ENCODE assay signal across 27 cellular contexts in the genomic region with DNA sequence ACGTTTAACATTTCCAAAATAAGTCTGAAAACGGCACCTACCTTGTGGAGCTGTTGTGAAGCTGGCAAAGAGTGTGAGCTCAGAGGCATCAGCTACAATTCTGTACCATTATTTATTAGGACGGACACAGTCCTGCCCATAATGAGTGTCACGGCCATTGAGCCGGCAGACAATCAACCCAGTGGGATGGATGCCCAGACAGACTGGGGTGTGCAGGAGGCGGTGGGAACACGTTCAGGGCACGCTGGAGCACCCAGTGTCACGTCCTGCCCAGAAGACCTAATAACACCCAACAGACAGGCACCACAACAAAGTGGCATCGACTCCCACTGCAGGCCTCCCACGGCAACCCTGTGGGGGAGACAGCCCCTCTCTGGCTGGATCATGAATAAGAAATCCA. TPM values are rescaled to one million over a fixed set of nuclear protein-coding genes. Genes with fewer than 3 reads are reported as not detected.
A peak's percentile ranks its signal among the peaks of the same experiment; 100 is the strongest.
DNase-seq lines count a peak whose midpoint lies in the region; ATAC-seq and TF ChIP-seq lines count a peak whose summit lies in the region.
"Had no signal": no experiment of that assay in that cellular context is flagged by ENCODE, and none has a peak within 500 bp of the region (broad histone marks: within the 10 kb centered on the region; RNA-seq: fewer than 3 reads in every experiment).

No MANE protein-coding gene starts in this region.

- peak; percentile 77 for ATAC-seq in left ventricle myocardium superior
- no peak for ATAC-seq in natural killer cell treated with Interleukin-12 subunit alpha and Interleukin-12 subunit beta and Interleukin-15 and Interleukin-18, amount 100 ng/mL, for 72 hours
- no peak for ATAC-seq in HG03378 (IDR thresholded peaks at IDR 0.05; ENCODE audit: unreplicated experiment)
- ATAC-seq in lower lobe of right lung: no peak
- ATAC-seq in activated CD8-positive, alpha-beta T cell treated with anti-CD3 and anti-CD28 coated beads, Interleukin-2, amount 10 ng/mL, durations not matched to agents 7 days and 5 days: no peak
- ATAC-seq: esophagus mucosa; left lung; stimulated activated effector memory CD8-positive, alpha-beta T cell treated with anti-CD3 and anti-CD28 coated beads, Interleukin-12 subunit alpha, Interleukin-12 subunit beta, amount 100 ng/mL, for 72 hours had no signal

- peak overlapping the region; percentile 65; the same call in 1 of the 2 replicates for H3K4me2 ChIP-seq in OCI-LY1 (ENCODE audit: low read length)

- no peak overlapping the region for H3K27ac Mint-ChIP-seq in natural killer cell treated with Interleukin-12 subunit alpha and Interleukin-12 subunit beta and Interleukin-15 and Interleukin-18, amount 100 ng/mL, for 72 hours
- no peak overlapping the region for H3K27ac Mint-ChIP-seq in activated CD8-positive, alpha-beta T cell treated with anti-CD3 and anti-CD28 coated beads, Interleukin-2, amount 10 ng/mL, durations not matched to agents 7 days and 5 days
- H3K27ac Mint-ChIP-seq: dendritic cell treated with granulocyte-macrophage colony-stimulating factor and Interleukin-4, amounts not matched to agents 40 ng/mL and 50 ng/mL, for 4 days; mesothelial cell of epicardium; stimulated activated effector memory CD8-positive, alpha-beta T cell treated with anti-CD3 and anti-CD28 coated beads, Interleukin-12 subunit alpha, Interleukin-12 subunit beta, amount 100 ng/mL, for 72 hours had no signal

- H3K4me3 Mint-ChIP-seq in natural killer cell treated with Interleukin-12 subunit alpha and Interleukin-12 subunit beta and Interleukin-15 and Interleukin-18, amount 100 ng/mL, for 72 hours: no peak overlapping the region
- no peak overlapping the region for H3K4me3 Mint-ChIP-seq in activated CD8-positive, alpha-beta T cell treated with anti-CD3 and anti-CD28 coated beads, Interleukin-2, amount 10 ng/mL, durations not matched to agents 7 days and 5 days
- H3K4me3 Mint-ChIP-seq: CD4-positive, alpha-beta memory T cell; dendritic cell treated with granulocyte-macrophage colony-stimulating factor and Interleukin-4, amounts not matched to agents 40 ng/mL and 50 ng/mL, for 4 days; mesothelial cell of epicardium; stimulated activated effector memory CD8-positive, alpha-beta T cell treated with anti-CD3 and anti-CD28 coated beads, Interleukin-12 subunit alpha, Interleukin-12 subunit beta, amount 100 ng/mL, for 72 hours had no signal

- H3K27ac ChIP-seq in HEK293 (ENCODE audit: extremely low read depth, low read depth, low read length): no peak overlapping the region
- H3K27ac ChIP-seq in OCI-LY1 (ENCODE audit: low read depth, low read length, poor library complexity, severe bottlenecking): peak overlapping the region; percentile 94
- no peak overlapping the region for H3K27ac ChIP-seq in lower lobe of right lung
- H3K27ac ChIP-seq: left lung, prostate gland, SJCRH30, transverse colon had no signal

- no peak overlapping the region for H2AFZ ChIP-seq in OCI-LY1 (ENCODE audit: low read length)

- peaks cover 14% of the 10 kb centered on the region for H3K79me2 ChIP-seq in OCI-LY1 (ENCODE audit: insufficient read depth, low read length)

- H3K27me3 Mint-ChIP-seq in natural killer cell treated with Interleukin-12 subunit alpha and Interleukin-12 subunit beta and Interleukin-15 and Interleukin-18, amount 100 ng/mL, for 72 hours: no peaks in the 10 kb centered on the region
- no peaks in the 10 kb centered on the region for H3K27me3 Mint-ChIP-seq in activated CD8-positive, alpha-beta T cell treated with anti-CD3 and anti-CD28 coated beads, Interleukin-2, amount 10 ng/mL, durations not matched to agents 7 days and 5 days (ENCODE audit: low read depth)
- H3K27me3 Mint-ChIP-seq: CD4-positive, alpha-beta memory T cell; dendritic cell treated with granulocyte-macrophage colony-stimulating factor and Interleukin-4, amounts not matched to agents 40 ng/mL and 50 ng/mL, for 4 days had no signal

- no peaks in the 10 kb centered on the region for H3K36me3 Mint-ChIP-seq in natural killer cell treated with Interleukin-12 subunit alpha and Interleukin-12 subunit beta and Interleukin-15 and Interleukin-18, amount 100 ng/mL, for 72 hours
- peaks cover 11% of the 10 kb centered on the region for H3K36me3 Mint-ChIP-seq in activated CD8-positive, alpha-beta T cell treated with anti-CD3 and anti-CD28 coated beads, Interleukin-2, amount 10 ng/mL, durations not matched to agents 7 days and 5 days (ENCODE audit: low read depth)
- H3K36me3 Mint-ChIP-seq: mesothelial cell of epicardium had no signal

- H3K4me3 ChIP-seq in HEK293 (ENCODE audit: low read depth, low read length): no peak overlapping the region
- no peak overlapping the region for H3K4me3 ChIP-seq in OCI-LY1 (ENCODE audit: low read depth, low read length, poor library complexity, severe bottlenecking)
- no peak overlapping the region for H3K4me3 ChIP-seq in lower lobe of right lung
- H3K4me3 ChIP-seq: left lung, prostate gland, SJCRH30, transverse colon had no signal

- peaks cover 52 to 54% of the 10 kb centered on the region in 2 donors for H3K4me1 Mint-ChIP-seq in natural killer cell treated with Interleukin-12 subunit alpha and Interleukin-12 subunit beta and Interleukin-15 and Interleukin-18, amount 100 ng/mL, for 72 hours (ENCODE audit: low read depth in 2 of 2)
- peaks cover 29% of the 10 kb centered on the region for H3K4me1 Mint-ChIP-seq in activated CD8-positive, alpha-beta T cell treated with anti-CD3 and anti-CD28 coated beads, Interleukin-2, amount 10 ng/mL, durations not matched to agents 7 days and 5 days (ENCODE audit: low read depth)
- H3K4me1 Mint-ChIP-seq: mesothelial cell of epicardium had no signal

- H3K9me3 Mint-ChIP-seq in natural killer cell treated with Interleukin-12 subunit alpha and Interleukin-12 subunit beta and Interleukin-15 and Interleukin-18, amount 100 ng/mL, for 72 hours: no peaks in the 10 kb centered on the region
- H3K9me3 Mint-ChIP-seq in activated CD8-positive, alpha-beta T cell treated with anti-CD3 and anti-CD28 coated beads, Interleukin-2, amount 10 ng/mL, durations not matched to agents 7 days and 5 days (ENCODE audit: insufficient read depth): no peaks in the 10 kb centered on the region
- H3K9me3 Mint-ChIP-seq: dendritic cell treated with granulocyte-macrophage colony-stimulating factor and Interleukin-4, amounts not matched to agents 40 ng/mL and 50 ng/mL, for 4 days; immature natural killer cell; mesothelial cell of epicardium; stimulated activated effector memory CD8-positive, alpha-beta T cell treated with anti-CD3 and anti-CD28 coated beads, Interleukin-12 subunit alpha, Interleukin-12 subunit beta, amount 100 ng/mL, for 72 hours had no signal

- H3K4me1 ChIP-seq in HEK293 (ENCODE audit: control insufficient read depth, insufficient read depth, low read length) (no peaks in the 10 kb centered on the region), OCI-LY1 (ENCODE audit: insufficient read depth, low read length, severe bottlenecking) (peaks cover 80% of the 10 kb centered on the region), lower lobe of right lung (peaks cover 42% of the 10 kb centered on the region)
- H3K4me1 ChIP-seq: prostate gland, transverse colon had no signal

- peak overlapping the region; percentile 11; the same call in 1 of the 2 replicates for H3K9ac ChIP-seq in OCI-LY1 (ENCODE audit: low read length)

- H3F3A ChIP-seq in OCI-LY1 (ENCODE audit: insufficient read depth, low read length): 0 out of 2 replicates have a peak, but pooled peaks cover 3% of the 10 kb centered on the region

- no peaks in the 10 kb centered on the region for H4K20me1 ChIP-seq in OCI-LY1 (ENCODE audit: insufficient read depth, low read length)

- TF ChIP-seq CTCF in HEK293 (tag by site-specific recombination; IDR thresholded peaks at IDR 0.05) (no peak), OCI-LY1 (IDR thresholded peaks at IDR 0.05; ENCODE audit: low read length) (no peak), lower lobe of right lung (IDR thresholded peaks at IDR 0.05) (no peak)

- H3K9me3 ChIP-seq in HEK293 (ENCODE audit: control insufficient read depth, insufficient read depth, low read depth, low read length) (no peaks in the 10 kb centered on the region), OCI-LY1 (ENCODE audit: low read length) (no peaks in the 10 kb centered on the region), lower lobe of right lung (no peaks in the 10 kb centered on the region)
- H3K9me3 ChIP-seq: left lung, prostate gland, SJCRH30, transverse colon had no signal

- POLR2A ChIA-PET in HEK293 (lab: Yijun Ruan, JAX): no interaction called here
- POLR2A ChIA-PET in activated CD8-positive, alpha-beta T cell treated with anti-CD3 and anti-CD28 coated beads, Interleukin-2, amount 10 ng/mL, durations not matched to agents 7 days and 5 days (lab: Charles Lee): interaction anchor here (0.6 kb wide), 1 partner anchor 16 kb away, joined by 3 read pairs; no protein-coding TSS in a partner anchor

- DNase-seq in left ventricle myocardium superior: peak; percentile 56
- peak; percentile 23 for DNase-seq in natural killer cell treated with Interleukin-12 subunit alpha and Interleukin-12 subunit beta and Interleukin-15 and Interleukin-18, amount 100 ng/mL, for 72 hours (ENCODE audit: low spot score)
- DNase-seq in lower lobe of right lung: no peak
- DNase-seq in C1 segment of cervical spinal cord (lab: John Stamatoyannopoulos, UW): no peak
- no peak for DNase-seq in activated CD8-positive, alpha-beta T cell treated with anti-CD3 and anti-CD28 coated beads, Interleukin-2, amount 10 ng/mL, durations not matched to agents 7 days and 5 days
- DNase-seq: activated CD4-positive, alpha-beta T cell treated with anti-CD3 and anti-CD28 coated beads, Interleukin-2, amount 50 U/mL, for 4 hours; activated naive CD4-positive, alpha-beta T cell; AML-193; CD4-positive, alpha-beta memory T cell; DND-41; immature natural killer cell; KG1; left lung; NCI-H1417; NCI-H2081; NCI-H226; SJCRH30; T1000; transverse colon had no signal

- CTCF ChIA-PET in HEK293 (lab: Yijun Ruan, JAX): interaction anchor here (0.8 kb wide), 1 partner anchor 53 kb away, joined by 3 read pairs; no protein-coding TSS in a partner anchor
- CTCF ChIA-PET in activated CD8-positive, alpha-beta T cell treated with anti-CD3 and anti-CD28 coated beads, Interleukin-2, amount 10 ng/mL, durations not matched to agents 7 days and 5 days (lab: Charles Lee): interaction anchor here (0.8 kb wide), 1 partner anchor 110 kb away, joined by 3 read pairs; no protein-coding TSS in a partner anchor

- no peaks in the 10 kb centered on the region for H3K36me3 ChIP-seq in HEK293 (ENCODE audit: control insufficient read depth in 2 of 2, insufficient read depth in 1 of 2, low read length in 2 of 2)
- peaks cover 6% of the 10 kb centered on the region; the same call in 1 of the 2 replicates for H3K36me3 ChIP-seq in OCI-LY1 (ENCODE audit: insufficient read depth, low read length)
- no peaks in the 10 kb centered on the region for H3K36me3 ChIP-seq in lower lobe of right lung
- H3K36me3 ChIP-seq: prostate gland, SJCRH30, transverse colon had no signal

- H3K9me2 ChIP-seq in OCI-LY1 (ENCODE audit: low read depth, low read length): no peaks in the 10 kb centered on the region

- H3K27me3 ChIP-seq in OCI-LY1 (ENCODE audit: insufficient read depth, low read length) (no peaks in the 10 kb centered on the region), lower lobe of right lung (ENCODE audit: low read depth) (no peaks in the 10 kb centered on the region)
- H3K27me3 ChIP-seq: left lung, SJCRH30, transverse colon had no signal

- intact Hi-C loops in left ventricle myocardium superior (cut with micrococcal nuclease) (no loop called here), lower lobe of right lung (cut with DNase I) (no loop called here)

RNA-seq across cellular contexts. Expression of gene TPST2, which starts 34.5 kb away (rescaled TPM):
- total RNA-seq in left ventricle myocardium superior (27.1 TPM), lower lobe of right lung (63.1 TPM)
- total RNA-seq in natural killer cell treated with Interleukin-12 subunit alpha and Interleukin-12 subunit beta and Interleukin-15 and Interleukin-18, amount 100 ng/mL, for 72 hours: 10 to 100 TPM; 43.1 to 43.6 TPM
- total RNA-seq in activated CD8-positive, alpha-beta T cell treated with anti-CD3 and anti-CD28 coated beads, Interleukin-2, amount 10 ng/mL, durations not matched to agents 7 days and 5 days: 10 to 100 TPM; 62.8 to 68.9 TPM

RNA-seq across cellular contexts. Expression of gene TFIP11, which starts 43.2 kb away (rescaled TPM):
- total RNA-seq in left ventricle myocardium superior (22.3 TPM), lower lobe of right lung (28.4 TPM)
- 10 to 100 TPM; 56.5 to 57.7 TPM for total RNA-seq in natural killer cell treated with Interleukin-12 subunit alpha and Interleukin-12 subunit beta and Interleukin-15 and Interleukin-18, amount 100 ng/mL, for 72 hours
- 10 to 100 TPM; 56.2 to 57.7 TPM for total RNA-seq in activated CD8-positive, alpha-beta T cell treated with anti-CD3 and anti-CD28 coated beads, Interleukin-2, amount 10 ng/mL, durations not matched to agents 7 days and 5 days

Comparison
In these comparisons a context has a peak if more than half of its experiments do, and no peak if none do; other contexts are left out.
1. DNase-seq: peak in left ventricle myocardium superior (single experiment) and natural killer cell treated with Interleukin-12 subunit alpha and Interleukin-12 subunit beta and Interleukin-15 and Interleukin-18, amount 100 ng/mL, for 72 hours (single experiment); none in lower lobe of right lung (single experiment), C1 segment of cervical spinal cord (0 of 14) and activated CD8-positive, alpha-beta T cell treated with anti-CD3 and anti-CD28 coated beads, Interleukin-2, amount 10 ng/mL, durations not matched to agents 7 days and 5 days (single experiment).